In genomic region chr6:139588076-139588639, GRCh38 we compare ENCODE assay signal across 9 cellular contexts.
DNase-seq lines count a peak whose midpoint lies in the region; ATAC-seq, FAIRE-seq and TF ChIP-seq lines count a peak whose summit lies in the region.
"Had no signal": no experiment of that assay in that cellular context is flagged by ENCODE, and none has a peak within 500 bp of the region (broad histone marks: within the 10 kb centered on the region; RNA-seq: fewer than 3 reads in every experiment).

No MANE protein-coding gene starts in this region.

- no peaks in the 10 kb centered on the region for H3F3A ChIP-seq in GM23338 (replicated peaks; ENCODE audit: low read depth)

- no peaks in the 10 kb centered on the region for H3K9me1 ChIP-seq in endothelial cell of umbilical vein (replicated peaks; ENCODE audit: control insufficient read depth, extremely low read depth, insufficient read depth, low read length)

- peaks cover 3% of the 10 kb centered on the region for H3K27me3 Mint-ChIP-seq in GM23338 (ENCODE audit: insufficient read depth, low read depth, poor library complexity)
- peaks cover 14% of the 10 kb centered on the region for H3K27me3 Mint-ChIP-seq in activated CD4-positive, alpha-beta memory T cell treated with anti-CD3 and anti-CD28 coated beads, Interleukin-2, amount 10 ng/mL, durations not matched to agents 7 days and 5 days
- H3K27me3 Mint-ChIP-seq in activated T-cell treated with anti-CD3 and anti-CD28 coated beads, Interleukin-2, amount 50 U/mL, for 24 hours, result peaks cover 21% of the 10 kb centered on the region

- TF ChIP-seq CTCF in GM23338 (conservative IDR thresholded peaks at IDR 0.05; ENCODE audit: low read depth in 2 of 2) (no peak), endothelial cell of umbilical vein (IDR thresholded peaks at IDR 0.05; ENCODE audit: extremely low read depth in 1 of 2, insufficient read depth in 1 of 2, low read depth in 1 of 2, low read length in 2 of 2) (no peak), parathyroid adenoma (IDR thresholded peaks at IDR 0.05) (no peak), dorsolateral prefrontal cortex (IDR thresholded peaks at IDR 0.05 in 54 of 56, conservative IDR thresholded peaks at IDR 0.05 in 2 of 56; ENCODE audit: low read depth in 1 of 56, partially characterized antibody in 56 of 56) (no peak)

- TSS peak; percentile 54 for BruUV-seq in endothelial cell of umbilical vein (replicated peaks; lab: Mats Ljungman, UMichigan)

- H3K27me3 ChIP-seq in GM23338 (ENCODE audit: insufficient read depth) (no peaks in the 10 kb centered on the region), endothelial cell of umbilical vein (ENCODE audit: control insufficient read depth in 2 of 2, insufficient read depth in 2 of 2, low read length in 2 of 2) (no peaks in the 10 kb centered on the region), parathyroid adenoma (ENCODE audit: control insufficient read depth, insufficient read depth, low read length) (no peaks in the 10 kb centered on the region), dorsolateral prefrontal cortex (no peaks in the 10 kb centered on the region)

- no peak for TF ChIP-seq POLR2A in endothelial cell of umbilical vein (IDR thresholded peaks at IDR 0.05; ENCODE audit: low read depth, low read length)

- ATAC-seq in GM23338, result no peak
- ATAC-seq in GM21529 (IDR thresholded peaks at IDR 0.05; ENCODE audit: unreplicated experiment), result no peak
- ATAC-seq: GM12878 had no signal

- H3K36me3 ChIP-seq in GM23338 (ENCODE audit: insufficient read depth) (no peaks in the 10 kb centered on the region), endothelial cell of umbilical vein (ENCODE audit: control insufficient read depth in 2 of 2, extremely low read depth in 1 of 2, insufficient read depth in 2 of 2, low read length in 2 of 2) (no peaks in the 10 kb centered on the region), parathyroid adenoma (ENCODE audit: control insufficient read depth, insufficient read depth, low read length) (no peaks in the 10 kb centered on the region)

- H3K4me2 ChIP-seq in GM23338 (no peak overlapping the region), endothelial cell of umbilical vein (ENCODE audit: insufficient read depth, low read length) (no peak overlapping the region), parathyroid adenoma (ENCODE audit: low read length) (peak overlapping the region; percentile 66)

- POLR2A ChIA-PET in endothelial cell of umbilical vein (lab: Charles Lee), result interaction anchor here (0.5 to 2.6 kb wide), 6 partner anchors 19 to 218 kb away, joined by 3 to 10 read pairs (median 6); partner anchors contain the start of gene CITED2
- POLR2A ChIA-PET in activated CD4-positive, alpha-beta memory T cell treated with anti-CD3 and anti-CD28 coated beads, Interleukin-2, amount 10 ng/mL, durations not matched to agents 7 days and 5 days (lab: Charles Lee), result no interaction called here

- DNase-seq in GM23338 (ENCODE audit: low spot score), result no peak
- DNase-seq in NCI-H345 treated with DMSO at 0.1 percent for 48 hours (lab: John Stamatoyannopoulos, UW; ENCODE audit: unreplicated experiment), result peak; percentile 76
- DNase-seq in endothelial cell of umbilical vein (ENCODE audit: low read depth, low spot score), result peak; percentile 67
- no peak for DNase-seq in activated CD4-positive, alpha-beta memory T cell treated with anti-CD3 and anti-CD28 coated beads, Interleukin-2, amount 10 ng/mL, durations not matched to agents 7 days and 5 days
- DNase-seq in activated T-cell treated with anti-CD3 and anti-CD28 coated beads, Interleukin-2, amount 50 U/mL, for 24 hours, result no peak
- DNase-seq in dorsolateral prefrontal cortex, result no peak

- peaks cover 3% of the 10 kb centered on the region; the same call in 2 of the 3 replicates for H3K4me1 Mint-ChIP-seq in GM23338
- no peaks in the 10 kb centered on the region for H3K4me1 Mint-ChIP-seq in activated CD4-positive, alpha-beta memory T cell treated with anti-CD3 and anti-CD28 coated beads, Interleukin-2, amount 10 ng/mL, durations not matched to agents 7 days and 5 days
- peaks cover 7% of the 10 kb centered on the region for H3K4me1 Mint-ChIP-seq in activated T-cell treated with anti-CD3 and anti-CD28 coated beads, Interleukin-2, amount 50 U/mL, for 24 hours (ENCODE audit: low read depth)

- no peak for FAIRE-seq in endothelial cell of umbilical vein (lab: Jason Lieb, UNC)
- FAIRE-seq: GM12878 had no signal

- intact Hi-C loops in endothelial cell of umbilical vein (cut with micrococcal nuclease) (loop anchor here (5.0 kb wide), 2 partner anchors 371 to 1974 kb away; no protein-coding TSS in a partner anchor), dorsolateral prefrontal cortex (cut with DNase I) (no loop called here)

- H3K79me2 ChIP-seq in GM23338 (replicated peaks; ENCODE audit: insufficient read depth), result no peaks in the 10 kb centered on the region
- H3K79me2 ChIP-seq in endothelial cell of umbilical vein (ENCODE audit: control insufficient read depth, insufficient read depth, low read length), result no peaks in the 10 kb centered on the region
- no peaks in the 10 kb centered on the region for H3K79me2 ChIP-seq in parathyroid adenoma

- no peaks in the 10 kb centered on the region for H3K9me3 Mint-ChIP-seq in GM23338
- no peaks in the 10 kb centered on the region for H3K9me3 Mint-ChIP-seq in activated CD4-positive, alpha-beta memory T cell treated with anti-CD3 and anti-CD28 coated beads, Interleukin-2, amount 10 ng/mL, durations not matched to agents 7 days and 5 days
- H3K9me3 Mint-ChIP-seq in activated T-cell treated with anti-CD3 and anti-CD28 coated beads, Interleukin-2, amount 50 U/mL, for 24 hours, result no peaks in the 10 kb centered on the region

- H3K27ac ChIP-seq in GM23338 (ENCODE audit: low read depth) (no peak overlapping the region), endothelial cell of umbilical vein (ENCODE audit: insufficient read depth, low read depth, low read length) (peak overlapping the region; percentile 34), parathyroid adenoma (peak overlapping the region; percentile 93), dorsolateral prefrontal cortex (peak overlapping the region in 6 of 59 donors; percentile 7 to 43 (median 18))

- no peaks in the 10 kb centered on the region for H3K9me3 ChIP-seq in endothelial cell of umbilical vein (replicated peaks; ENCODE audit: control insufficient read depth, insufficient read depth, low read length)
- no peaks in the 10 kb centered on the region for H3K9me3 ChIP-seq in parathyroid adenoma (ENCODE audit: control insufficient read depth, low read length)

- no peak overlapping the region for H3K4me3 Mint-ChIP-seq in GM23338
- H3K4me3 Mint-ChIP-seq in activated CD4-positive, alpha-beta memory T cell treated with anti-CD3 and anti-CD28 coated beads, Interleukin-2, amount 10 ng/mL, durations not matched to agents 7 days and 5 days, result no peak overlapping the region
- no peak overlapping the region for H3K4me3 Mint-ChIP-seq in activated T-cell treated with anti-CD3 and anti-CD28 coated beads, Interleukin-2, amount 50 U/mL, for 24 hours

- no peak overlapping the region for H3K4me3 ChIP-seq in GM23338
- no peak overlapping the region for H3K4me3 ChIP-seq in endothelial cell of umbilical vein (replicated peaks in 1 of 3; ENCODE audit: insufficient read depth in 1 of 3, low read depth in 1 of 3, low read length in 3 of 3)
- peak overlapping the region; percentile 37 for H3K4me3 ChIP-seq in parathyroid adenoma (ENCODE audit: low read depth, low read length)
- H3K4me3 ChIP-seq in dorsolateral prefrontal cortex, result no peak overlapping the region
- H3K4me3 ChIP-seq: GM12878 had no signal

- H3K36me3 Mint-ChIP-seq in GM23338 (ENCODE audit: low read depth), result no peaks in the 10 kb centered on the region
- no peaks in the 10 kb centered on the region for H3K36me3 Mint-ChIP-seq in activated CD4-positive, alpha-beta memory T cell treated with anti-CD3 and anti-CD28 coated beads, Interleukin-2, amount 10 ng/mL, durations not matched to agents 7 days and 5 days (ENCODE audit: low read depth)
- no peaks in the 10 kb centered on the region for H3K36me3 Mint-ChIP-seq in activated T-cell treated with anti-CD3 and anti-CD28 coated beads, Interleukin-2, amount 50 U/mL, for 24 hours (ENCODE audit: low read depth)

- H4K20me1 ChIP-seq in GM23338 (replicated peaks; ENCODE audit: insufficient read depth) (no peaks in the 10 kb centered on the region), endothelial cell of umbilical vein (replicated peaks; ENCODE audit: control insufficient read depth, extremely low read depth, insufficient read depth, low read length) (no peaks in the 10 kb centered on the region)

- dilution Hi-C loops in endothelial cell of umbilical vein (cut with MboI; ENCODE audit: extremely low pct_ligation_motif_present, low sequenced_read_pairs), result no loop called here

- H3K4me1 ChIP-seq in GM23338 (ENCODE audit: insufficient read depth), result 0 out of 2 replicates have a peak, but pooled peaks cover 2% of the 10 kb centered on the region
- peaks cover 22% of the 10 kb centered on the region for H3K4me1 ChIP-seq in endothelial cell of umbilical vein (ENCODE audit: control insufficient read depth, extremely low read depth, insufficient read depth, low read length)
- peaks cover 66% of the 10 kb centered on the region for H3K4me1 ChIP-seq in parathyroid adenoma

- H2AFZ ChIP-seq in GM23338, result peak overlapping the region; percentile 57; the same call in 1 of the 2 replicates
- H2AFZ ChIP-seq in endothelial cell of umbilical vein (ENCODE audit: low read depth, low read length), result peak overlapping the region; percentile 27
- H2AFZ ChIP-seq in parathyroid adenoma, result no peak overlapping the region

- H3K9ac ChIP-seq in endothelial cell of umbilical vein (replicated peaks; ENCODE audit: extremely low read depth, insufficient read depth, low read length) (peak overlapping the region; percentile 32), parathyroid adenoma (no peak overlapping the region)

- no peak overlapping the region for H3K27ac Mint-ChIP-seq in GM23338
- no peak overlapping the region for H3K27ac Mint-ChIP-seq in activated CD4-positive, alpha-beta memory T cell treated with anti-CD3 and anti-CD28 coated beads, Interleukin-2, amount 10 ng/mL, durations not matched to agents 7 days and 5 days
- no peak overlapping the region for H3K27ac Mint-ChIP-seq in activated T-cell treated with anti-CD3 and anti-CD28 coated beads, Interleukin-2, amount 50 U/mL, for 24 hours

- CTCF ChIA-PET in endothelial cell of umbilical vein (lab: Charles Lee), result interaction anchor here (0.8 to 1.4 kb wide), 8 partner anchors 10 to 219 kb away, joined by 3 to 4 read pairs (median 3); no protein-coding TSS in a partner anchor
- CTCF ChIA-PET in activated CD4-positive, alpha-beta memory T cell treated with anti-CD3 and anti-CD28 coated beads, Interleukin-2, amount 10 ng/mL, durations not matched to agents 7 days and 5 days (lab: Charles Lee), result no interaction called here

- H3K9me2 ChIP-seq in GM23338 (ENCODE audit: insufficient read depth), result 0 out of 2 replicates have a peak, but pooled peaks cover 3% of the 10 kb centered on the region

TF ChIP-seq in GM23338, 12 proteins besides CTCF, POLR2A, EP300 and RAD21 (continues in another document):
- no peak for TF ChIP-seq ZNF114 (CRISPR knock-in tag; IDR thresholded peaks at IDR 0.05)

TF ChIP-seq in endothelial cell of umbilical vein, 7 proteins besides CTCF, POLR2A, EP300 and RAD21 (continues in another document):
- no peak for TF ChIP-seq JUN (IDR thresholded peaks at IDR 0.05; ENCODE audit: borderline replicate concordance, insufficient read depth, insufficient read length, low read depth)
- no peak for TF ChIP-seq GATA2 (IDR thresholded peaks at IDR 0.05; ENCODE audit: insufficient read depth, insufficient read length, low read depth, low read length)

Comparison
In these comparisons a context has a peak if more than half of its experiments do, and no peak if none do; other contexts are left out.
1. DNase-seq: peak in NCI-H345 treated with DMSO at 0.1 percent for 48 hours (single experiment) and endothelial cell of umbilical vein (single experiment); none in GM23338 (single experiment), activated CD4-positive, alpha-beta memory T cell treated with anti-CD3 and anti-CD28 coated beads, Interleukin-2, amount 10 ng/mL, durations not matched to agents 7 days and 5 days (single experiment), activated T-cell treated with anti-CD3 and anti-CD28 coated beads, Interleukin-2, amount 50 U/mL, for 24 hours (single experiment) and dorsolateral prefrontal cortex (0 of 10).